10 cellular contexts compared by ENCODE assay signal in genomic region chr5:10351199-10351881, GRCh38. TPM values are rescaled to one million over a fixed set of nuclear protein-coding genes. Genes with fewer than 3 reads are reported as not detected.
DNase-seq lines count a peak whose midpoint lies in the region; ATAC-seq, FAIRE-seq and TF ChIP-seq lines count a peak whose summit lies in the region.
"Had no signal": no experiment of that assay in that cellular context is flagged by ENCODE, and none has a peak within 500 bp of the region (broad histone marks: within the 10 kb centered on the region; RNA-seq: fewer than 3 reads in every experiment).

No MANE protein-coding gene starts in this region.

- 0 out of 2 replicates have a peak overlapping the region, but pooled peaks have one; percentile 15 for H3K14ac ChIP-seq in IMR-90 (replicated peaks; ENCODE audit: low read depth, low read length)

- intact Hi-C loops in CD4-positive, alpha-beta memory T cell (cut with micrococcal nuclease): no loop called here
- intact Hi-C loops in IMR-90 (cut with micrococcal nuclease): loop anchor here (5.0 kb wide), 1 partner anchor 71 kb away; no protein-coding TSS in a partner anchor

- H2BK5ac ChIP-seq in IMR-90 (ENCODE audit: low read depth, low read length, poor library complexity, severe bottlenecking): no peak overlapping the region

- H3K9ac ChIP-seq in IMR-90 (ENCODE audit: low read depth, low read length) (no peak overlapping the region), keratinocyte (ENCODE audit: control insufficient read depth, extremely low read depth, insufficient read depth, low read length) (no peak overlapping the region)

- no peak for TF ChIP-seq POLR2A in IMR-90 (IDR thresholded peaks at IDR 0.05; ENCODE audit: low read depth, low read length)

- H2BK15ac ChIP-seq in IMR-90 (ENCODE audit: low read depth, low read length): no peak overlapping the region

- no peaks in the 10 kb centered on the region for H3K36me3 ChIP-seq in CD4-positive, alpha-beta memory T cell (ENCODE audit: insufficient read depth, low read length)
- H3K36me3 ChIP-seq in IMR-90 (ENCODE audit: control insufficient read depth, insufficient read depth, low read length): no peaks in the 10 kb centered on the region
- H3K36me3 ChIP-seq in keratinocyte (ENCODE audit: control insufficient read depth in 2 of 2, extremely low read depth in 1 of 2, insufficient read depth in 2 of 2, low read length in 2 of 2): no peaks in the 10 kb centered on the region

- H3K23ac ChIP-seq in IMR-90 (ENCODE audit: low read depth, low read length): no peak overlapping the region

- H3K56ac ChIP-seq in IMR-90 (ENCODE audit: extremely low read depth, insufficient read depth, low read length): no peak overlapping the region

- CTCF ChIA-PET in CD4-positive, alpha-beta memory T cell (lab: Charles Lee; ENCODE audit: partially characterized antibody): no interaction called here
- CTCF ChIA-PET in IMR-90 (lab: Yijun Ruan, JAX): no interaction called here

- ATAC-seq in IMR-90 (ENCODE audit: low read depth) (peak; percentile 28), HG02885 (IDR thresholded peaks at IDR 0.05; ENCODE audit: poor library complexity, unreplicated experiment) (no peak)
- ATAC-seq: GM12878 had no signal

- no peak overlapping the region for H4K5ac ChIP-seq in IMR-90 (ENCODE audit: low read depth, low read length)

- peak overlapping the region in 1 of 8 donors; percentile 91 for H3K4me3 Mint-ChIP-seq in CD4-positive, alpha-beta memory T cell

- peaks cover 14 to 36% (median 21%) of the 10 kb centered on the region in 4 donors for H3K4me1 Mint-ChIP-seq in CD4-positive, alpha-beta memory T cell

- H3K4me3 ChIP-seq in CD4-positive, alpha-beta memory T cell (ENCODE audit: low read length in 2 of 2): no peak overlapping the region
- H3K4me3 ChIP-seq in IMR-90 (ENCODE audit: insufficient read depth, low read depth, low read length) (no peak overlapping the region), keratinocyte (ENCODE audit: control insufficient read depth in 2 of 3, extremely low read depth in 1 of 3, insufficient read depth in 2 of 3, low read depth in 1 of 3, low read length in 3 of 3) (no peak overlapping the region)
- H3K4me3 ChIP-seq: GM12878 had no signal

- H2AK9ac ChIP-seq in IMR-90 (replicated peaks; ENCODE audit: low read depth, low read length, poor library complexity): peak overlapping the region; percentile 51

- no TSS peak for BruUV-seq in IMR-90 (replicated peaks; lab: Mats Ljungman, UMichigan)

- no peak overlapping the region for H4K91ac ChIP-seq in IMR-90 (ENCODE audit: insufficient read depth, low read depth, low read length)

- no peak for TF ChIP-seq CTCF in IMR-90 (conservative IDR thresholded peaks at IDR 0.05; ENCODE audit: low read depth, low read length)
- TF ChIP-seq CTCF in keratinocyte (optimal IDR thresholded peaks at IDR 0.05 in 1 of 3, IDR thresholded peaks at IDR 0.05 in 1 of 3, conservative IDR thresholded peaks at IDR 0.05 in 1 of 3; ENCODE audit: extremely low read depth in 1 of 3, insufficient read depth in 2 of 3, low read length in 3 of 3): no peak

- in situ Hi-C loops in IMR-90 (cut with MboI; ENCODE audit: low sequenced_read_pairs): no loop called here

- H3K4me2 ChIP-seq in IMR-90 (ENCODE audit: low read depth, low read length) (no peak overlapping the region; the same call in 1 of the 2 replicates), keratinocyte (ENCODE audit: control insufficient read depth, extremely low read depth, insufficient read depth, low read depth, low read length) (peak overlapping the region; percentile 99)

- H3K27ac ChIP-seq in CD4-positive, alpha-beta memory T cell (ENCODE audit: low read depth, low read length): no peak overlapping the region
- H3K27ac ChIP-seq in IMR-90 (ENCODE audit: insufficient read depth, low read length): no peak overlapping the region
- no peak overlapping the region for H3K27ac ChIP-seq in keratinocyte (ENCODE audit: control insufficient read depth, insufficient read depth, low read length)

- peaks cover 0 to 21% of the 10 kb centered on the region in 2 experiments; a peak in 2 of 4 replicates for H3K79me1 ChIP-seq in IMR-90 (ENCODE audit: low read depth in 1 of 2, low read length in 2 of 2)

- H4K8ac ChIP-seq in IMR-90 (ENCODE audit: low read depth in 2 of 2, low read length in 2 of 2): no peak overlapping the region

- no peak overlapping the region for H3K18ac ChIP-seq in IMR-90 (ENCODE audit: low read depth, low read length)

- no CpG with 5 or more reads among the region's 5 CpGs for WGBS in IMR-90 (ENCODE audit: extremely low coverage in 2 of 2, insufficient read length in 1 of 2), 2 experiments

- H3K9me3 Mint-ChIP-seq in CD4-positive, alpha-beta memory T cell: no peaks in the 10 kb centered on the region

- peaks cover 28% of the 10 kb centered on the region for H3K4me1 ChIP-seq in CD4-positive, alpha-beta memory T cell (ENCODE audit: insufficient read depth, low read length)
- H3K4me1 ChIP-seq in IMR-90 (ENCODE audit: control insufficient read depth, insufficient read depth, low read length) (peaks cover 9% of the 10 kb centered on the region), keratinocyte (ENCODE audit: control insufficient read depth, extremely low read depth, insufficient read depth, low read length) (peaks cover 14% of the 10 kb centered on the region)

- TF ChIP-seq RAD21 in IMR-90 (IDR thresholded peaks at IDR 0.05; ENCODE audit: low read length): peak; percentile 4; the same call in 1 of the 2 replicates

- H2AFZ ChIP-seq in IMR-90 (replicated peaks; ENCODE audit: low read length, poor library complexity) (peak overlapping the region; percentile 46), keratinocyte (ENCODE audit: control insufficient read depth, low read length) (no peak overlapping the region)

- peak overlapping the region in 6 of 7 donors; percentile 9 to 98 (median 63) for H3K27ac Mint-ChIP-seq in CD4-positive, alpha-beta memory T cell

- dilution Hi-C loops in IMR-90 (cut with HindIII; ENCODE audit: low sequenced_read_pairs, unreplicated experiment) (no loop called here), keratinocyte (cut with MboI; ENCODE audit: extremely low pct_ligation_motif_present, low sequenced_read_pairs) (no loop called here)

- H3K27me3 Mint-ChIP-seq in CD4-positive, alpha-beta memory T cell: no peaks in the 10 kb centered on the region

- H4K20me1 ChIP-seq in IMR-90 (ENCODE audit: insufficient read depth, low read length) (peaks cover 15% of the 10 kb centered on the region), keratinocyte (ENCODE audit: control insufficient read depth, extremely low read depth, insufficient read depth, low read length) (no peaks in the 10 kb centered on the region)

- no peaks in the 10 kb centered on the region for H3K27me3 ChIP-seq in CD4-positive, alpha-beta memory T cell (ENCODE audit: insufficient read depth, low read length)
- H3K27me3 ChIP-seq in IMR-90 (ENCODE audit: control insufficient read depth, insufficient read depth, low read length): no peaks in the 10 kb centered on the region
- H3K27me3 ChIP-seq in keratinocyte (ENCODE audit: control insufficient read depth, extremely low read depth, insufficient read depth, low read length): no peaks in the 10 kb centered on the region

- no peak overlapping the region for H2BK20ac ChIP-seq in IMR-90 (ENCODE audit: low read depth, low read length)

- peak overlapping the region; percentile 9; the same call in 1 of the 2 replicates for H2AK5ac ChIP-seq in IMR-90 (ENCODE audit: low read depth, low read length)

- H2BK120ac ChIP-seq in IMR-90 (ENCODE audit: low read depth, low read length): no peak overlapping the region

- no peaks in the 10 kb centered on the region for H3K9me3 ChIP-seq in CD4-positive, alpha-beta memory T cell (ENCODE audit: control insufficient read depth in 1 of 2, low read length in 2 of 2)
- H3K9me3 ChIP-seq in IMR-90 (ENCODE audit: control insufficient read depth, insufficient read depth, low read length) (no peaks in the 10 kb centered on the region), keratinocyte (ENCODE audit: control insufficient read depth, low read depth, low read length) (no peaks in the 10 kb centered on the region)

- POLR2A ChIA-PET in CD4-positive, alpha-beta memory T cell (lab: Charles Lee; ENCODE audit: partially characterized antibody): interaction anchor here (4.0 kb wide), 1 partner anchor 101 kb away, joined by 45 read pairs; the partner anchor contains the start of genes ATPSCKMT and CCT5
- POLR2A ChIA-PET in IMR-90 (lab: Charles Lee; ENCODE audit: unreplicated experiment): no interaction called here

- peak; percentile 96 for FAIRE-seq in keratinocyte (lab: Jason Lieb, UNC)
- FAIRE-seq: GM12878, kidney had no signal

- peaks cover 0 to 13% of the 10 kb centered on the region in 2 donors for H3K36me3 Mint-ChIP-seq in CD4-positive, alpha-beta memory T cell

- no peak for DNase-seq in CD4-positive, alpha-beta memory T cell
- peak; percentile 91 for DNase-seq in IMR-90
- DNase-seq in astrocyte of the hippocampus (ENCODE audit: low read depth, low spot score): peak; percentile 90
- peak; percentile 78 for DNase-seq in keratinocyte (ENCODE audit: low read depth, low spot score)
- DNase-seq in cortex of kidney (lab: John Stamatoyannopoulos, UW): no peak
- no peak for DNase-seq in NCI-H187 (lab: John Stamatoyannopoulos, UW)
- no peak for DNase-seq in AML-193 (lab: John Stamatoyannopoulos, UW)
- DNase-seq: kidney had no signal

- H3K9me1 ChIP-seq in IMR-90 (ENCODE audit: insufficient read depth, low read length) (peaks cover 5% of the 10 kb centered on the region), keratinocyte (ENCODE audit: control insufficient read depth, extremely low read depth, insufficient read depth, low read length) (no peaks in the 10 kb centered on the region)

- H3K79me2 ChIP-seq in keratinocyte (ENCODE audit: control insufficient read depth, insufficient read depth, low read length): peaks cover 26% of the 10 kb centered on the region

- H3K4ac ChIP-seq in IMR-90 (ENCODE audit: low read depth, low read length): no peak overlapping the region

RNA-seq across cellular contexts. Expression of gene MARCHF6, which starts 2.2 kb away (rescaled TPM):
- total RNA-seq in CD4-positive, alpha-beta memory T cell: 100 to 1,000 TPM; 195 to 203 TPM
- polyA plus RNA-seq in CD4-positive, alpha-beta memory T cell: 10 to 100 TPM; 25.4 to 58.1 TPM
- 55.2 and 71.4 TPM in 2 replicates for total RNA-seq in IMR-90 (2012; rRNA removed)
- 45.9 and 62.6 TPM in 2 replicates for polyA plus RNA-seq in IMR-90 (2012; rRNA removed)
- polyA plus RNA-seq in IMR-90 (2012; cell fraction: cytosol; rRNA removed): 13.2 and 14.4 TPM in 2 replicates
- polyA plus RNA-seq in IMR-90 (2012; cell fraction: nucleus; rRNA removed; ENCODE audit: low replicate concordance): 65.9 and 496 TPM in 2 replicates
- 92.6 to 196 TPM (median 174 TPM) in 3 replicates for polyA plus RNA-seq in keratinocyte
- polyA plus RNA-seq in keratinocyte (2011; ENCODE audit: low read depth): 40.3 TPM
- polyA plus RNA-seq in keratinocyte (2011; cell fraction: cytosol; rRNA removed): 16.5 and 34.1 TPM in 2 replicates
- 240 and 286 TPM in 2 replicates for polyA plus RNA-seq in keratinocyte (2011; cell fraction: nucleus; rRNA removed)
- polyA plus RNA-seq in keratinocyte (2012; ENCODE audit: low replicate concordance): 66.5 and 72.3 TPM in 2 replicates
- 150 to 372 TPM (median 305 TPM) in 3 replicates for polyA minus RNA-seq in keratinocyte
- 107 TPM for polyA minus RNA-seq in keratinocyte (2011; cell fraction: cytosol; rRNA and poly(A)+ RNA removed)
- 256 and 714 TPM in 2 replicates for polyA minus RNA-seq in keratinocyte (2011; cell fraction: nucleus; rRNA and poly(A)+ RNA removed)

RNA-seq across cellular contexts. Expression of gene CMBL, which starts 43.6 kb away (rescaled TPM):
- 1 to 10 TPM; 1.5 to 1.9 TPM for total RNA-seq in CD4-positive, alpha-beta memory T cell
- polyA plus RNA-seq in CD4-positive, alpha-beta memory T cell: under 1 TPM in 1 of 2 donors, not detected in 1; 0.33 TPM
- 5.0 and 5.8 TPM in 2 replicates for total RNA-seq in IMR-90 (2012; rRNA removed)
- polyA plus RNA-seq in IMR-90 (2012; rRNA removed) (25.9 and 26.3 TPM in 2 replicates), keratinocyte (5.2 to 12.6 TPM (median 9.1 TPM) in 3 replicates)
- polyA plus RNA-seq in IMR-90 (2012; cell fraction: cytosol; rRNA removed): 7.6 and 31.9 TPM in 2 replicates
- polyA plus RNA-seq in IMR-90 (2012; cell fraction: nucleus; rRNA removed; ENCODE audit: low replicate concordance): 6.3 and 8.1 TPM in 2 replicates
- 0.19 TPM for polyA plus RNA-seq in keratinocyte (2011; ENCODE audit: low read depth)
- 6.8 and 9.8 TPM in 2 replicates for polyA plus RNA-seq in keratinocyte (2011; cell fraction: cytosol; rRNA removed)
- 3.9 and 4.5 TPM in 2 replicates for polyA plus RNA-seq in keratinocyte (2011; cell fraction: nucleus; rRNA removed)
- polyA plus RNA-seq in keratinocyte (2012; ENCODE audit: low replicate concordance): 0.93 and 11.2 TPM in 2 replicates
- 3.7 to 10.8 TPM (median 6.7 TPM) in 3 replicates for polyA minus RNA-seq in keratinocyte
- polyA minus RNA-seq in keratinocyte (2011; cell fraction: cytosol; rRNA and poly(A)+ RNA removed): 15.5 TPM
- polyA minus RNA-seq in keratinocyte (2011; cell fraction: nucleus; rRNA and poly(A)+ RNA removed): 2.8 and 3.8 TPM in 2 replicates

Comparison
In these comparisons a context has a peak if more than half of its experiments do, and no peak if none do; other contexts are left out.
1. DNase-seq: peak in IMR-90 (single experiment), astrocyte of the hippocampus (single experiment) and keratinocyte (single experiment); none in CD4-positive, alpha-beta memory T cell (0 of 5), cortex of kidney (single experiment), NCI-H187 (0 of 2) and AML-193 (0 of 2).